25 cellular contexts compared by ENCODE assay signal in the genomic region with DNA sequence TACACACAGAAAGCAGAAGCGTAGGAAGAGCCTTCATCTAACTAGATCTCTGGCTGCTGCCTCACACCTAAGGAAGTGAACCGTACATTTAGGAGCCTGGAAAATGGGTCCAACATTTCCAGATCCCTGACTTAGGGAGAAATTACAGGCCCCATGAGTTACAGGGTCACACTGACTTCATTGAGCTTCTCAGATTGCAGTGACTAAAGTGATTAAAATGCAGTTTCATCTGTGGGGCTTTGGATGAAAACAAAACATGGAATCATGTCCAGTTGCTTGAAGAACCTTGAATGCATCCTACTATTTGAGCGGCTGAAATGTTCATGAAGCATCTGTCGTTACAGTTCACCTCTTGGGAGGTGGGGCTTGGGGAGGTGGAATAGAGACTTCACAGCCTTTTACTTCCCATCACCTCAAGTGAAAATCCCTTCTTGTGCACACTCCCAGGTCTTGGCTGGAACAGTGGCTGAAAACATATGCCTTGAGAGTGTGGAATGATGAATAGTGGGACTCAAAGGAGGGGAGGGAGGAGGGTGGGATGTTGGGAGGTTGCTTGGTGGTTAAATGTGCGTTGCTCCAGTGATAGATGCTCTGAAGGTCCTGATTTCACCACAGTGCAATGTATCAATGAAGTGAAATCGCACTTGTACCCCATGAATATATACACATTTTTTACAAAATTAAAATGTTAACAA.
DNase-seq lines count a peak whose midpoint lies in the region; ATAC-seq and TF ChIP-seq lines count a peak whose summit lies in the region.
"Had no signal": no experiment of that assay in that cellular context is flagged by ENCODE, and none has a peak within 500 bp of the region (broad histone marks: within the 10 kb centered on the region; RNA-seq: fewer than 3 reads in every experiment).

No MANE protein-coding gene starts in this region.

- ATAC-seq in SK-N-SH treated with all-trans-retinoic acid at 6 μM for 48 hours = peak; percentile 77
- no peak for ATAC-seq in GM19452 (IDR thresholded peaks at IDR 0.05; ENCODE audit: unreplicated experiment)
- ATAC-seq in stimulated activated effector memory CD8-positive, alpha-beta T cell treated with anti-CD3 and anti-CD28 coated beads, Interleukin-12 subunit alpha, Interleukin-12 subunit beta, amount 100 ng/mL, for 72 hours = no peak
- ATAC-seq: activated CD8-positive, alpha-beta T cell treated with anti-CD3 and anti-CD28 coated beads, Interleukin-2, amount 10 ng/mL, durations not matched to agents 7 days and 5 days; foreskin keratinocyte; Panc1; pancreas; stimulated activated naive B cell treated with anti-CD40 and anti-IgM and Interleukin-4, amounts not matched to agents 10 μg/mL and 1 μg/mL and 100 μg/mL, for 72 hours had no signal

- no peak overlapping the region for H3K27ac Mint-ChIP-seq in stimulated activated effector memory CD8-positive, alpha-beta T cell treated with anti-CD3 and anti-CD28 coated beads, Interleukin-12 subunit alpha, Interleukin-12 subunit beta, amount 100 ng/mL, for 72 hours
- H3K27ac Mint-ChIP-seq: activated CD8-positive, alpha-beta T cell treated with anti-CD3 and anti-CD28 coated beads, Interleukin-2, amount 10 ng/mL, durations not matched to agents 7 days and 5 days; immature natural killer cell; mesothelial cell of epicardium; nephron; stimulated activated naive B cell treated with anti-CD40 and anti-IgM and Interleukin-4, amounts not matched to agents 10 μg/mL and 1 μg/mL and 100 μg/mL, for 72 hours had no signal

- DNase-seq in ELR (ENCODE audit: low read depth) (peak; percentile 28), fibroblast of gingiva (ENCODE audit: low read depth) (peak; percentile 58), stromal cell of bone marrow (ENCODE audit: low read depth) (peak; percentile 45), hypothalamus (lab: John Stamatoyannopoulos, UW) (no peak)
- no peak for DNase-seq in stimulated activated effector memory CD8-positive, alpha-beta T cell treated with anti-CD3 and anti-CD28 coated beads, Interleukin-12 subunit alpha, Interleukin-12 subunit beta, amount 100 ng/mL, for 72 hours (ENCODE audit: low spot score in 2 of 2)
- DNase-seq: activated CD4-positive, CD25-positive, alpha-beta regulatory T cell treated with anti-CD3 and anti-CD28 coated beads, Interleukin-2, amount 50 U/mL, for 72 hours; activated CD8-positive, alpha-beta T cell treated with anti-CD3 and anti-CD28 coated beads, Interleukin-2, amount 10 ng/mL, durations not matched to agents 7 days and 5 days; activated effector memory CD4-positive, alpha-beta T cell treated with Interleukin-2 at 50 U/mL for 16 hours; activated T-cell treated with anti-CD3 and anti-CD28 coated beads for 4 hours; cortex of kidney; foreskin keratinocyte; GOT3; immature natural killer cell; left ventricle myocardium inferior; MV-4-11; NCI-H510A treated with DMSO at 0.1 percent for 48 hours; pancreas; SHP77 treated with DMSO at 0.1 percent for 48 hours; stimulated activated CD4-positive, alpha-beta T cell treated with anti-CD3 and anti-CD28 coated beads, Interleukin-4, amount 100 ng/mL, for 1 hour; stimulated activated naive B cell treated with anti-CD40 and anti-IgM and Interleukin-4, amounts not matched to agents 10 μg/mL and 1 μg/mL and 100 μg/mL, for 72 hours had no signal

- H3K9me3 Mint-ChIP-seq in stimulated activated effector memory CD8-positive, alpha-beta T cell treated with anti-CD3 and anti-CD28 coated beads, Interleukin-12 subunit alpha, Interleukin-12 subunit beta, amount 100 ng/mL, for 72 hours = no peaks in the 10 kb centered on the region
- H3K9me3 Mint-ChIP-seq: mesothelial cell of epicardium; nephron; stimulated activated naive B cell treated with anti-CD40 and anti-IgM and Interleukin-4, amounts not matched to agents 10 μg/mL and 1 μg/mL and 100 μg/mL, for 72 hours had no signal

- no peaks in the 10 kb centered on the region for H3K4me1 Mint-ChIP-seq in stimulated activated effector memory CD8-positive, alpha-beta T cell treated with anti-CD3 and anti-CD28 coated beads, Interleukin-12 subunit alpha, Interleukin-12 subunit beta, amount 100 ng/mL, for 72 hours
- H3K4me1 Mint-ChIP-seq: immature natural killer cell; mesothelial cell of epicardium; nephron; stimulated activated naive B cell treated with anti-CD40 and anti-IgM and Interleukin-4, amounts not matched to agents 10 μg/mL and 1 μg/mL and 100 μg/mL, for 72 hours had no signal

- H3K4me3 Mint-ChIP-seq in stimulated activated effector memory CD8-positive, alpha-beta T cell treated with anti-CD3 and anti-CD28 coated beads, Interleukin-12 subunit alpha, Interleukin-12 subunit beta, amount 100 ng/mL, for 72 hours = no peak overlapping the region
- H3K4me3 Mint-ChIP-seq: activated CD8-positive, alpha-beta T cell treated with anti-CD3 and anti-CD28 coated beads, Interleukin-2, amount 10 ng/mL, durations not matched to agents 7 days and 5 days; immature natural killer cell; mesothelial cell of epicardium; nephron; stimulated activated naive B cell treated with anti-CD40 and anti-IgM and Interleukin-4, amounts not matched to agents 10 μg/mL and 1 μg/mL and 100 μg/mL, for 72 hours had no signal

- H3K36me3 Mint-ChIP-seq in stimulated activated effector memory CD8-positive, alpha-beta T cell treated with anti-CD3 and anti-CD28 coated beads, Interleukin-12 subunit alpha, Interleukin-12 subunit beta, amount 100 ng/mL, for 72 hours = no peaks in the 10 kb centered on the region
- H3K36me3 Mint-ChIP-seq: immature natural killer cell; mesothelial cell of epicardium; stimulated activated naive B cell treated with anti-CD40 and anti-IgM and Interleukin-4, amounts not matched to agents 10 μg/mL and 1 μg/mL and 100 μg/mL, for 72 hours had no signal

TF ChIP-seq in SK-N-SH treated with all-trans-retinoic acid at 6 μM for 48 hours, 23 proteins besides CTCF, POLR2A, EP300 and RAD21 (continues in another document):
- no peak for TF ChIP-seq CSDC2 (CRISPR knock-in tag; IDR thresholded peaks at IDR 0.05)
- no peak for TF ChIP-seq ZFP3 (CRISPR knock-in tag; IDR thresholded peaks at IDR 0.05)
- TF ChIP-seq, protein P1, sequence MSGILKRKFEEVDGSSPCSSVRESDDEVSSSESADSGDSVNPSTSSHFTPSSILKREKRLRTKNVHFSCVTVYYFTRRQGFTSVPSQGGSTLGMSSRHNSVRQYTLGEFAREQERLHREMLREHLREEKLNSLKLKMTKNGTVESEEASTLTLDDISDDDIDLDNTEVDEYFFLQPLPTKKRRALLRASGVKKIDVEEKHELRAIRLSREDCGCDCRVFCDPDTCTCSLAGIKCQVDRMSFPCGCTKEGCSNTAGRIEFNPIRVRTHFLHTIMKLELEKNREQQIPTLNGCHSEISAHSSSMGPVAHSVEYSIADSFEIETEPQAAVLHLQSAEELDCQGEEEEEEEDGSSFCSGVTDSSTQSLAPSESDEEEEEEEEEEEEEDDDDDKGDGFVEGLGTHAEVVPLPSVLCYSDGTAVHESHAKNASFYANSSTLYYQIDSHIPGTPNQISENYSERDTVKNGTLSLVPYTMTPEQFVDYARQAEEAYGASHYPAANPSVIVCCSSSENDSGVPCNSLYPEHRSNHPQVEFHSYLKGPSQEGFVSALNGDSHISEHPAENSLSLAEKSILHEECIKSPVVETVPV (CRISPR knock-in tag; IDR thresholded peaks at IDR 0.05) = no peak
- TF ChIP-seq ESRRG (CRISPR knock-in tag; IDR thresholded peaks at IDR 0.05) = no peak
- no peak for TF ChIP-seq OSR1 (CRISPR knock-in tag; IDR thresholded peaks at IDR 0.05)
- no peak for TF ChIP-seq ZNF70 (CRISPR knock-in tag; IDR thresholded peaks at IDR 0.05)
- no peak for TF ChIP-seq GLIS3 (CRISPR knock-in tag; IDR thresholded peaks at IDR 0.05)
- no peak for TF ChIP-seq ZC3H10 (CRISPR knock-in tag; IDR thresholded peaks at IDR 0.05)
- TF ChIP-seq, protein P2, sequence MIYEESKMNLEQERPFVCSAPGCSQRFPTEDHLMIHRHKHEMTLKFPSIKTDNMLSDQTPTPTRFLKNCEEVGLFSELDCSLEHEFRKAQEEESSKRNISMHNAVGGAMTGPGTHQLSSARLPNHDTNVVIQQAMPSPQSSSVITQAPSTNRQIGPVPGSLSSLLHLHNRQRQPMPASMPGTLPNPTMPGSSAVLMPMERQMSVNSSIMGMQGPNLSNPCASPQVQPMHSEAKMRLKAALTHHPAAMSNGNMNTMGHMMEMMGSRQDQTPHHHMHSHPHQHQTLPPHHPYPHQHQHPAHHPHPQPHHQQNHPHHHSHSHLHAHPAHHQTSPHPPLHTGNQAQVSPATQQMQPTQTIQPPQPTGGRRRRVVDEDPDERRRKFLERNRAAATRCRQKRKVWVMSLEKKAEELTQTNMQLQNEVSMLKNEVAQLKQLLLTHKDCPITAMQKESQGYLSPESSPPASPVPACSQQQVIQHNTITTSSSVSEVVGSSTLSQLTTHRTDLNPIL (CRISPR knock-in tag; IDR thresholded peaks at IDR 0.05; ENCODE audit: low read depth) = no peak
- no peak for TF ChIP-seq TCF4 (CRISPR knock-in tag; IDR thresholded peaks at IDR 0.05; ENCODE audit: borderline replicate concordance)
- no peak for TF ChIP-seq PPARA (CRISPR knock-in tag; IDR thresholded peaks at IDR 0.05; ENCODE audit: borderline replicate concordance)
- TF ChIP-seq, protein P3, sequence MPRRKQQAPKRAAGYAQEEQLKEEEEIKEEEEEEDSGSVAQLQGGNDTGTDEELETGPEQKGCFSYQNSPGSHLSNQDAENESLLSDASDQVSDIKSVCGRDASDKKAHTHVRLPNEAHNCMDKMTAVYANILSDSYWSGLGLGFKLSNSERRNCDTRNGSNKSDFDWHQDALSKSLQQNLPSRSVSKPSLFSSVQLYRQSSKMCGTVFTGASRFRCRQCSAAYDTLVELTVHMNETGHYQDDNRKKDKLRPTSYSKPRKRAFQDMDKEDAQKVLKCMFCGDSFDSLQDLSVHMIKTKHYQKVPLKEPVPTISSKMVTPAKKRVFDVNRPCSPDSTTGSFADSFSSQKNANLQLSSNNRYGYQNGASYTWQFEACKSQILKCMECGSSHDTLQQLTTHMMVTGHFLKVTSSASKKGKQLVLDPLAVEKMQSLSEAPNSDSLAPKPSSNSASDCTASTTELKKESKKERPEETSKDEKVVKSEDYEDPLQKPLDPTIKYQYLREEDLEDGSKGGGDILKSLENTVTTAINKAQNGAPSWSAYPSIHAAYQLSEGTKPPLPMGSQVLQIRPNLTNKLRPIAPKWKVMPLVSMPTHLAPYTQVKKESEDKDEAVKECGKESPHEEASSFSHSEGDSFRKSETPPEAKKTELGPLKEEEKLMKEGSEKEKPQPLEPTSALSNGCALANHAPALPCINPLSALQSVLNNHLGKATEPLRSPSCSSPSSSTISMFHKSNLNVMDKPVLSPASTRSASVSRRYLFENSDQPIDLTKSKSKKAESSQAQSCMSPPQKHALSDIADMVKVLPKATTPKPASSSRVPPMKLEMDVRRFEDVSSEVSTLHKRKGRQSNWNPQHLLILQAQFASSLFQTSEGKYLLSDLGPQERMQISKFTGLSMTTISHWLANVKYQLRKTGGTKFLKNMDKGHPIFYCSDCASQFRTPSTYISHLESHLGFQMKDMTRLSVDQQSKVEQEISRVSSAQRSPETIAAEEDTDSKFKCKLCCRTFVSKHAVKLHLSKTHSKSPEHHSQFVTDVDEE (CRISPR knock-in tag; IDR thresholded peaks at IDR 0.05) = no peak
- TF ChIP-seq ZNF8 (CRISPR knock-in tag; IDR thresholded peaks at IDR 0.05) = no peak

Comparison
In these comparisons a context has a peak if more than half of its experiments do, and no peak if none do; other contexts are left out.
1. DNase-seq: peak in ELR (single experiment), fibroblast of gingiva (single experiment) and stromal cell of bone marrow (single experiment); none in hypothalamus (0 of 51) and stimulated activated effector memory CD8-positive, alpha-beta T cell treated with anti-CD3 and anti-CD28 coated beads, Interleukin-12 subunit alpha, Interleukin-12 subunit beta, amount 100 ng/mL, for 72 hours (0 of 2).